39 cellular contexts compared by ENCODE assay signal in the genomic region with DNA sequence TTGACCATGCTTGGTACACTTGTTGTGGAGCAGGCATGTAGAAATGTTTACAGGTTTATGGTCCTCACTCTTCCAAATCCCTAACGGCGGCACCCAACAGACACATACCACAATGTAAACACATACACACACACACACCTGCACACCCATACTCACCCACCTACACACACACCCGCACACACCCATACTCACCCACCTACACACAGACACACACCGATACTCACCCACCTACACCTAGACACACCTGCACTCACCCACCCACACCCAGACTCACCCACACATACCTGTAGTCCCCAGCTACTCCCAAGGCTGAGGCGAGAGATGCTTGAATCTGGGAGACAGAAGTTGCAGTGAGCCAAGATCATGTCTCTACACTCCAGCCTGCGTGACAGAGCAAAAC. TPM values are rescaled to one million over a fixed set of nuclear protein-coding genes. Genes with fewer than 3 reads are reported as not detected.
"Had no signal": no experiment of that assay in that cellular context is flagged by ENCODE, and none has a peak within 500 bp of the region (broad histone marks: within the 10 kb centered on the region; RNA-seq: fewer than 3 reads in every experiment).

No MANE protein-coding gene starts in this region.

- FAIRE-seq: astrocyte, bronchial epithelial cell, TTC549 had no signal

- H3K9me3 ChIP-seq: adrenal gland, body of pancreas had no signal

- H3K9me3 Mint-ChIP-seq: activated CD4-positive, alpha-beta memory T cell treated with anti-CD3 and anti-CD28 coated beads, Interleukin-2, amount 10 ng/mL, durations not matched to agents 7 days and 5 days; activated CD4-positive, alpha-beta T cell treated with anti-CD3 and anti-CD28 coated beads, Interleukin-2, amount 10 ng/mL, durations not matched to agents 7 days and 5 days; activated naive CD4-positive, alpha-beta T cell treated with anti-CD3 and anti-CD28 coated beads, Interleukin-2, amount 10 ng/mL, durations not matched to agents 7 days and 5 days; activated naive CD4-positive, alpha-beta T cell treated with anti-CD3 and anti-CD28 coated beads, Interleukin-2, amount 50 U/mL, for 24 hours; activated naive CD8-positive, alpha-beta T cell treated with anti-CD3 and anti-CD28 coated beads for 36 hours; activated T-cell treated with anti-CD3 and anti-CD28 coated beads, Interleukin-2, amount 50 U/mL, for 24 hours; activated T-helper 2 cell treated with anti-CD3 and anti-CD28 coated beads, Interferon-gamma antibody, Interleukin-2, Interleukin-4, amounts not matched to agents 10 μg/mL and 5 μg/mL and 100 μg/mL, durations not matched to agents 14 hours and 24 hours and 36 hours; central memory CD8-positive, alpha-beta T cell; T-helper 1 cell treated with Interleukin-12 subunit alpha and Interleukin-12 subunit beta and Interleukin-4 antibody, amounts not matched to agents 30 μg/mL and 1 μg/mL, for 36 hours; T-helper 2 cell treated with Interferon-gamma antibody and Interleukin-4, amounts not matched to agents 5 μg/mL and 100 μg/mL, for 36 hours; WTC11 had no signal

- DNase-seq: activated CD4-positive, alpha-beta memory T cell treated with anti-CD3 and anti-CD28 coated beads, Interleukin-2, amount 10 ng/mL, durations not matched to agents 7 days and 5 days; activated CD4-positive, alpha-beta T cell treated with anti-CD3 and anti-CD28 coated beads for 1 hour; activated CD4-positive, alpha-beta T cell treated with anti-CD3 and anti-CD28 coated beads for 36 hours; activated CD4-positive, alpha-beta T cell treated with anti-CD3 and anti-CD28 coated beads for 48 hours; activated CD4-positive, alpha-beta T cell treated with anti-CD3 and anti-CD28 coated beads, Interleukin-2, amount 10 ng/mL, durations not matched to agents 7 days and 5 days; activated CD4-positive, alpha-beta T cell treated with anti-CD3 and anti-CD28 coated beads, Interleukin-2, amount 50 U/mL, for 48 hours; activated CD4-positive, CD25-positive, alpha-beta regulatory T cell; activated CD8-positive, alpha-beta memory T cell treated with anti-CD3 and anti-CD28 coated beads for 24 hours; activated CD8-positive, alpha-beta memory T cell treated with anti-CD3 and anti-CD28 coated beads, Interleukin-2, amount 10 ng/mL, durations not matched to agents 7 days and 5 days; activated CD8-positive, alpha-beta memory T cell treated with anti-CD3 and anti-CD28 coated beads, Interleukin-2, amount 50 U/mL, for 48 hours; activated CD8-positive, alpha-beta T cell treated with anti-CD3 and anti-CD28 coated beads, Interleukin-2, amount 10 ng/mL, durations not matched to agents 7 days and 5 days; activated effector memory CD4-positive, alpha-beta T cell treated with Interleukin-2 at 50 U/mL for 16 hours; activated gamma-delta T cell; activated naive CD4-positive, alpha-beta T cell treated with anti-CD3 and anti-CD28 coated beads, Interleukin-2, amount 10 ng/mL, durations not matched to agents 7 days and 5 days; activated naive CD4-positive, alpha-beta T cell treated with Interleukin-2 at 50 U/mL for 16 hours; activated naive CD8-positive, alpha-beta T cell treated with anti-CD3 and anti-CD28 coated beads for 36 hours; activated T-cell treated with anti-CD3 and anti-CD28 coated beads, Interleukin-2, amount 50 U/mL, for 24 hours; activated T-cell treated with anti-CD3 and anti-CD28 coated beads, Interleukin-2, amount 50 U/mL, for 48 hours; adrenal gland; amniotic stem cell; aorta; body of pancreas; cerebellar nuclear complex; SW 1271; T-helper 1 cell; T-helper 2 cell; T-helper 9 cell; WERI-Rb-1 had no signal

- H3K27ac ChIP-seq: adrenal gland, body of pancreas, cardiac muscle cell, WERI-Rb-1 had no signal

- ATAC-seq: activated CD4-positive, alpha-beta T cell treated with anti-CD3 and anti-CD28 coated beads for 36 hours; activated CD4-positive, CD25-positive, alpha-beta regulatory T cell treated with anti-CD3 and anti-CD28 coated beads, Interleukin-2, amount 50 U/mL, for 24 hours; activated CD8-positive, alpha-beta memory T cell treated with anti-CD3 and anti-CD28 coated beads, Interleukin-2, amount 10 ng/mL, durations not matched to agents 7 days and 5 days; activated CD8-positive, alpha-beta T cell treated with anti-CD3 and anti-CD28 coated beads, Interleukin-2, amount 10 ng/mL, durations not matched to agents 7 days and 5 days; body of pancreas; WTC11 had no signal

- H3K4me1 ChIP-seq: adrenal gland, body of pancreas had no signal

- H3K27me3 ChIP-seq: body of pancreas had no signal

- H3K4me3 ChIP-seq: adrenal gland, body of pancreas, cardiac muscle cell had no signal

- H3K4me3 Mint-ChIP-seq: activated CD4-positive, alpha-beta memory T cell treated with anti-CD3 and anti-CD28 coated beads, Interleukin-2, amount 10 ng/mL, durations not matched to agents 7 days and 5 days; activated CD4-positive, alpha-beta T cell treated with anti-CD3 and anti-CD28 coated beads for 36 hours; activated CD4-positive, alpha-beta T cell treated with anti-CD3 and anti-CD28 coated beads, Interleukin-2, amount 10 ng/mL, durations not matched to agents 7 days and 5 days; activated CD8-positive, alpha-beta memory T cell treated with anti-CD3 and anti-CD28 coated beads, Interleukin-2, amount 10 ng/mL, durations not matched to agents 7 days and 5 days; activated CD8-positive, alpha-beta T cell treated with anti-CD3 and anti-CD28 coated beads, Interleukin-2, amount 10 ng/mL, durations not matched to agents 7 days and 5 days; activated naive CD4-positive, alpha-beta T cell treated with anti-CD3 and anti-CD28 coated beads, Interleukin-2, amount 10 ng/mL, durations not matched to agents 7 days and 5 days; activated naive CD4-positive, alpha-beta T cell treated with anti-CD3 and anti-CD28 coated beads, Interleukin-2, amount 50 U/mL, for 24 hours; activated naive CD8-positive, alpha-beta T cell treated with anti-CD3 and anti-CD28 coated beads for 36 hours; activated T-cell treated with anti-CD3 and anti-CD28 coated beads, Interleukin-2, amount 50 U/mL, for 24 hours; central memory CD8-positive, alpha-beta T cell; T-helper 1 cell treated with Interleukin-12 subunit alpha and Interleukin-12 subunit beta and Interleukin-4 antibody, amounts not matched to agents 30 μg/mL and 1 μg/mL, for 36 hours; T-helper 2 cell treated with Interferon-gamma antibody and Interleukin-4, amounts not matched to agents 5 μg/mL and 100 μg/mL, for 36 hours had no signal

- H3K36me3 ChIP-seq: adrenal gland, cardiac muscle cell, WERI-Rb-1 had no signal

- H3K36me3 Mint-ChIP-seq: activated CD8-positive, alpha-beta memory T cell treated with anti-CD3 and anti-CD28 coated beads, Interleukin-2, amount 10 ng/mL, durations not matched to agents 7 days and 5 days; activated naive CD4-positive, alpha-beta T cell treated with anti-CD3 and anti-CD28 coated beads, Interleukin-2, amount 10 ng/mL, durations not matched to agents 7 days and 5 days; activated naive CD4-positive, alpha-beta T cell treated with anti-CD3 and anti-CD28 coated beads, Interleukin-2, amount 50 U/mL, for 24 hours; activated naive CD8-positive, alpha-beta T cell treated with anti-CD3 and anti-CD28 coated beads for 36 hours; WTC11 had no signal

- H3K27ac Mint-ChIP-seq: activated CD4-positive, alpha-beta memory T cell treated with anti-CD3 and anti-CD28 coated beads, Interleukin-2, amount 10 ng/mL, durations not matched to agents 7 days and 5 days; activated CD4-positive, alpha-beta T cell treated with anti-CD3 and anti-CD28 coated beads for 36 hours; activated CD4-positive, alpha-beta T cell treated with anti-CD3 and anti-CD28 coated beads, Interleukin-2, amount 10 ng/mL, durations not matched to agents 7 days and 5 days; activated CD8-positive, alpha-beta memory T cell treated with anti-CD3 and anti-CD28 coated beads, Interleukin-2, amount 10 ng/mL, durations not matched to agents 7 days and 5 days; activated CD8-positive, alpha-beta T cell treated with anti-CD3 and anti-CD28 coated beads, Interleukin-2, amount 10 ng/mL, durations not matched to agents 7 days and 5 days; activated naive CD4-positive, alpha-beta T cell treated with anti-CD3 and anti-CD28 coated beads, Interleukin-2, amount 10 ng/mL, durations not matched to agents 7 days and 5 days; activated naive CD4-positive, alpha-beta T cell treated with anti-CD3 and anti-CD28 coated beads, Interleukin-2, amount 50 U/mL, for 24 hours; activated naive CD8-positive, alpha-beta T cell treated with anti-CD3 and anti-CD28 coated beads for 36 hours; activated T-cell treated with anti-CD3 and anti-CD28 coated beads, Interleukin-2, amount 50 U/mL, for 24 hours; activated T-helper 2 cell treated with anti-CD3 and anti-CD28 coated beads, Interferon-gamma antibody, Interleukin-2, Interleukin-4, amounts not matched to agents 10 μg/mL and 5 μg/mL and 100 μg/mL, durations not matched to agents 14 hours and 24 hours and 36 hours; T-helper 1 cell treated with Interleukin-12 subunit alpha and Interleukin-12 subunit beta and Interleukin-4 antibody, amounts not matched to agents 30 μg/mL and 1 μg/mL, for 36 hours; T-helper 2 cell treated with Interferon-gamma antibody and Interleukin-4, amounts not matched to agents 5 μg/mL and 100 μg/mL, for 36 hours; WTC11 had no signal

RNA-seq across cellular contexts. Expression of a gene that starts 1.5 kb away (rescaled TPM):
- total RNA-seq: activated CD4-positive, alpha-beta T cell treated with anti-CD3 and anti-CD28 coated beads for 36 hours; activated CD4-positive, alpha-beta T cell treated with anti-CD3 and anti-CD28 coated beads, Interleukin-2, amount 10 ng/mL, durations not matched to agents 7 days and 5 days; activated CD8-positive, alpha-beta memory T cell treated with anti-CD3 and anti-CD28 coated beads, Interleukin-2, amount 10 ng/mL, durations not matched to agents 7 days and 5 days; activated naive CD8-positive, alpha-beta T cell treated with anti-CD3 and anti-CD28 coated beads for 36 hours; aorta; bronchial epithelial cell; cardiac muscle cell had no signal
- polyA plus RNA-seq: aorta had no signal
